ENCODE assay signal across 1 cellular context in genomic region chr16:58859958-58860669, GRCh38.
TF ChIP-seq lines count a peak whose summit lies in the region.

No MANE protein-coding gene starts in this region.

TF ChIP-seq in K562, 482 proteins besides CTCF, POLR2A, EP300 and RAD21 (continued from another document):
- 0 out of 2 replicates have a peak, but pooled peaks have one; percentile 18 for TF ChIP-seq ZNF592 (IDR thresholded peaks at IDR 0.05)
- TF ChIP-seq, protein P1, sequence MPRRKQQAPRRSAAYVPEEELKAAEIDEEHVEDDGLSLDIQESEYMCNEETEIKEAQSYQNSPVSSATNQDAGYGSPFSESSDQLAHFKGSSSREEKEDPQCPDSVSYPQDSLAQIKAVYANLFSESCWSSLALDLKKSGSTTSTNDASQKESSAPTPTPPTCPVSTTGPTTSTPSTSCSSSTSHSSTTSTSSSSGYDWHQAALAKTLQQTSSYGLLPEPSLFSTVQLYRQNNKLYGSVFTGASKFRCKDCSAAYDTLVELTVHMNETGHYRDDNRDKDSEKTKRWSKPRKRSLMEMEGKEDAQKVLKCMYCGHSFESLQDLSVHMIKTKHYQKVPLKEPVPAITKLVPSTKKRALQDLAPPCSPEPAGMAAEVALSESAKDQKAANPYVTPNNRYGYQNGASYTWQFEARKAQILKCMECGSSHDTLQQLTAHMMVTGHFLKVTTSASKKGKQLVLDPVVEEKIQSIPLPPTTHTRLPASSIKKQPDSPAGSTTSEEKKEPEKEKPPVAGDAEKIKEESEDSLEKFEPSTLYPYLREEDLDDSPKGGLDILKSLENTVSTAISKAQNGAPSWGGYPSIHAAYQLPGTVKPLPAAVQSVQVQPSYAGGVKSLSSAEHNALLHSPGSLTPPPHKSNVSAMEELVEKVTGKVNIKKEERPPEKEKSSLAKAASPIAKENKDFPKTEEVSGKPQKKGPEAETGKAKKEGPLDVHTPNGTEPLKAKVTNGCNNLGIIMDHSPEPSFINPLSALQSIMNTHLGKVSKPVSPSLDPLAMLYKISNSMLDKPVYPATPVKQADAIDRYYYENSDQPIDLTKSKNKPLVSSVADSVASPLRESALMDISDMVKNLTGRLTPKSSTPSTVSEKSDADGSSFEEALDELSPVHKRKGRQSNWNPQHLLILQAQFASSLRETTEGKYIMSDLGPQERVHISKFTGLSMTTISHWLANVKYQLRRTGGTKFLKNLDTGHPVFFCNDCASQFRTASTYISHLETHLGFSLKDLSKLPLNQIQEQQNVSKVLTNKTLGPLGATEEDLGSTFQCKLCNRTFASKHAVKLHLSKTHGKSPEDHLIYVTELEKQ (CRISPR knock-in tag; IDR thresholded peaks at IDR 0.05), result no peak
- TF ChIP-seq, protein P2, sequence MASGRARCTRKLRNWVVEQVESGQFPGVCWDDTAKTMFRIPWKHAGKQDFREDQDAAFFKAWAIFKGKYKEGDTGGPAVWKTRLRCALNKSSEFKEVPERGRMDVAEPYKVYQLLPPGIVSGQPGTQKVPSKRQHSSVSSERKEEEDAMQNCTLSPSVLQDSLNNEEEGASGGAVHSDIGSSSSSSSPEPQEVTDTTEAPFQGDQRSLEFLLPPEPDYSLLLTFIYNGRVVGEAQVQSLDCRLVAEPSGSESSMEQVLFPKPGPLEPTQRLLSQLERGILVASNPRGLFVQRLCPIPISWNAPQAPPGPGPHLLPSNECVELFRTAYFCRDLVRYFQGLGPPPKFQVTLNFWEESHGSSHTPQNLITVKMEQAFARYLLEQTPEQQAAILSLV (tag; IDR thresholded peaks at IDR 0.05), result no peak
- TF ChIP-seq NCOA6 (IDR thresholded peaks at IDR 0.05), result no peak
- no peak for TF ChIP-seq ZNF408 (CRISPR knock-in tag; IDR thresholded peaks at IDR 0.05; ENCODE audit: low read depth)
- TF ChIP-seq ZNF133 (CRISPR knock-in tag; IDR thresholded peaks at IDR 0.05), result no peak
- no peak for TF ChIP-seq ZNF75A (CRISPR knock-in tag; IDR thresholded peaks at IDR 0.05)
- peak; percentile 84 for TF ChIP-seq NFIC (IDR thresholded peaks at IDR 0.05)
- no peak for TF ChIP-seq PBX2 (CRISPR knock-in tag; IDR thresholded peaks at IDR 0.05; ENCODE audit: low read depth)
- TF ChIP-seq PBX2 (tag; conservative IDR thresholded peaks at IDR 0.05; ENCODE audit: low read depth), result peak; percentile 66
- no peak for TF ChIP-seq ESRRB (CRISPR knock-in tag; IDR thresholded peaks at IDR 0.05; ENCODE audit: borderline replicate concordance)
- peak; percentile 82; the same call in 1 of the 2 replicates for TF ChIP-seq LEF1 (IDR thresholded peaks at IDR 0.05)
- peak in 1 of 2 experiments; percentile 87; a peak in 2 of 4 replicates for TF ChIP-seq MLLT1 (IDR thresholded peaks at IDR 0.05)
